33 cellular contexts compared by ENCODE assay signal in the genomic region with DNA sequence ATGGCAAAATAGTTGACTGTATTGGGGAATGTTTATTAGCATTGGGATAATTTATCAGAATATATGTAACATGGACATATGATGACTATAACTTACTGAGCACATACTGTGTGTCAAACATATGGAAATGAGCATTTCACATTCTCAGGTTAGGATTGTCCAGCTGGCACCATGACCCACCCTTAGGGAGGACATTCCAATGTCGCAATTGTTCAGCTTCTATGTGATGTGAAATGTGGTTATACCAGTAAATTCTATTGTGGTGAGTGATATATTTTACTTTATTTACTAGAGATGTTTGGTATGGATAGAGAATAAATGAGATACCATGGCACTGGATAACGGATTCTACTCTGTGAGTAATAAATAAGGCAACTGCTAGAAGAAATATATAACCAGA. TPM values are rescaled to one million over a fixed set of nuclear protein-coding genes. Genes with fewer than 3 reads are reported as not detected.
"Had no signal": no experiment of that assay in that cellular context is flagged by ENCODE, and none has a peak within 500 bp of the region (broad histone marks: within the 10 kb centered on the region; RNA-seq: fewer than 3 reads in every experiment).

No MANE protein-coding gene starts in this region.

- H3K36me3 ChIP-seq: colonic mucosa, gastroesophageal sphincter, heart left ventricle, left lung, lower lobe of right lung had no signal

- FAIRE-seq: endometrium, frontal cortex, kidney had no signal

- H3K27ac Mint-ChIP-seq: dendritic cell treated with granulocyte-macrophage colony-stimulating factor and Interleukin-4, amounts not matched to agents 40 ng/mL and 50 ng/mL, for 4 days; effector memory CD8-positive, alpha-beta T cell; endodermal cell; immature natural killer cell; memory B cell had no signal

- H3K4me3 Mint-ChIP-seq: dendritic cell treated with granulocyte-macrophage colony-stimulating factor and Interleukin-4, amounts not matched to agents 40 ng/mL and 50 ng/mL, for 4 days; effector memory CD8-positive, alpha-beta T cell; endodermal cell; immature natural killer cell; memory B cell had no signal

- H3K36me3 Mint-ChIP-seq: immature natural killer cell, memory B cell had no signal

- H2AFZ ChIP-seq: hepatocyte had no signal

- H3K27me3 ChIP-seq: colonic mucosa, gastroesophageal sphincter, heart left ventricle, hepatocyte, left lung had no signal

- H3K4me3 ChIP-seq: colonic mucosa, gastroesophageal sphincter, heart left ventricle, hepatocyte, left lung, lower lobe of right lung had no signal

- H3K4me1 ChIP-seq: colonic mucosa, gastroesophageal sphincter, heart left ventricle, left lung, lower lobe of right lung had no signal

- H3K79me2 ChIP-seq: hepatocyte had no signal

- DNase-seq: cerebellar nuclear complex; colonic mucosa; cortex of kidney; effector CD8-positive, alpha-beta T cell; effector memory CD8-positive, alpha-beta T cell; endodermal cell; erythroblast; foreskin fibroblast; heart left ventricle; hypothalamus; immature natural killer cell; islet precursor cell; kidney; kidney glomerular epithelial cell; left cardiac atrium; left lung; left ventricle myocardium superior; lower lobe of right lung; mesendoderm; midbrain had no signal

- H3K4me1 Mint-ChIP-seq: endodermal cell, immature natural killer cell, memory B cell had no signal

- H3K4me2 ChIP-seq: hepatocyte had no signal

- H3K9me3 ChIP-seq: colonic mucosa, lower lobe of right lung had no signal

- H3K27me3 Mint-ChIP-seq: dendritic cell treated with granulocyte-macrophage colony-stimulating factor and Interleukin-4, amounts not matched to agents 40 ng/mL and 50 ng/mL, for 4 days; effector memory CD8-positive, alpha-beta T cell; memory B cell had no signal

- H3K27ac ChIP-seq: colonic mucosa, epithelial cell of prostate, gastroesophageal sphincter, heart left ventricle, hepatocyte, left lung, lower lobe of right lung had no signal

RNA-seq across cellular contexts. Expression of a gene that starts 50.4 kb away (rescaled TPM):
- total RNA-seq: chondrocyte, colonic mucosa, dermis microvascular lymphatic vessel endothelial cell, endodermal cell, esophagus mucosa, frontal cortex, gastroesophageal sphincter, heart left ventricle, hepatocyte, kidney, left cardiac atrium, left lung, left ventricle myocardium superior, lower leg skin, lower lobe of right lung, lung microvascular endothelial cell, mucosa of gallbladder had no signal
- polyA plus RNA-seq: heart left ventricle, hepatocyte, immature natural killer cell had no signal
